1 cellular context compared by ENCODE assay signal in the genomic region with DNA sequence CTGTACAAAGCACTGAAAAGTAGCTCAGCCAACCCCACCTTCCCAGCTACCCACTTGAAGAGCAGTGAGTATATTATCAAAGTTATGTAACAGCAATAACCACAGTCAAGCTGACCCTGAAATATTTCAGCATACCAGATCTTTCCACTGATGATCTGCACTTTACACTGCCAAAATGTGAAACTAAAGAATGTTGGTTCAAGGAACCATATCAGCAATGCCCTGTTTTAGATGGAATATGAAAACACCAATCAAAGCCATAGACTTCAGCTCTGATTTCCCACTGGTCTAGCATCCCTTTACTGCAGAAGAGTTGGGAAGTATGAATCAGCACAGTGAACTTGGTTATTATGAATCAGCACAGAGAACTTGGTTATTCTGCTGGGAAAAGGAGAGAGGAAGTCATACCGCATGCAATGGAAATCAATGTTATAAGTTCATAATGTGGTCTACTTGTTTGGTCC.
TF ChIP-seq lines count a peak whose summit lies in the region.

No MANE protein-coding gene starts in this region.

TF ChIP-seq in SK-N-SH treated with all-trans-retinoic acid at 6 μM for 48 hours, 23 proteins besides CTCF, POLR2A, EP300 and RAD21 (continued from another document):
- TF ChIP-seq POU6F1 (CRISPR knock-in tag; IDR thresholded peaks at IDR 0.05; ENCODE audit: borderline replicate concordance, low read depth), result no peak
- no peak for TF ChIP-seq ARNTL (CRISPR knock-in tag; IDR thresholded peaks at IDR 0.05; ENCODE audit: borderline replicate concordance, low read depth)
- TF ChIP-seq TCF4 (CRISPR knock-in tag; IDR thresholded peaks at IDR 0.05; ENCODE audit: borderline replicate concordance), result no peak
- no peak for TF ChIP-seq BACH2 (CRISPR knock-in tag; IDR thresholded peaks at IDR 0.05; ENCODE audit: borderline replicate concordance)
- no peak for TF ChIP-seq ZFP3 (CRISPR knock-in tag; IDR thresholded peaks at IDR 0.05)
